In the genomic region with DNA sequence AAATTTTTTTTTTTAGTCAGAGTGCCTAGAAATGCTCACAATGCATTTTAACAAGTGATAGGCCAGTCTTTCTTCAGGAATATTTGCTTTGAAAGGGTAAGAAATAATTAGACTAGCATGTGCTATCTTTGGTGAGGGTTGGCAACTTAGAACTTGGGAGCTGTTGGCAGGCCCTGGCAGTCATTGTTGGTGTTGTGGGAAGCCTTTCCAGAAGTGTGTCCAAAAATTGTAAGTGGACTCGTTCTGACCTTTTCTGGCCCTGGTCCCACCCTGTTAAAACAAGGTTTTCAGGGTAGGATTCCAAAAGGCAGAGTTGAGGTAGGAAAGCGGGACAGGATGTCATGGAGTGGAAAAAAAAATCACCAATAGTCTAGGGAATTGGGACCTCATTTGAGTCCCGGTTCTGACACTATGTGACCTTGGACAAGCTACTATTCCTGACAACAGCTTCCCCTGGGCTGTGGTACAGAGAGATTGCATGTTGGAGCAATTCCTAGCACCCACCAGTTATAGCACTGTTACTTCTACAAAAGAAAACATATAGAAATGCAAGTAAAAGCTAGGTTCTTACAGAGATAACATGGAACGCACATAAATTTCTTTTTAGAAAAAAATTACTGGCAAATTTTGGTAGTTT, we compare ENCODE assay signal across 18 cellular contexts.
DNase-seq lines count a peak whose midpoint lies in the region; ATAC-seq, FAIRE-seq and TF ChIP-seq lines count a peak whose summit lies in the region.
"Had no signal": no experiment of that assay in that cellular context is flagged by ENCODE, and none has a peak within 500 bp of the region (broad histone marks: within the 10 kb centered on the region; RNA-seq: fewer than 3 reads in every experiment).

No MANE protein-coding gene starts in this region.

- no peaks in the 10 kb centered on the region for H3K9me2 ChIP-seq in PC-3 (replicated peaks; ENCODE audit: low read length)

- peak; percentile 32 for FAIRE-seq in bronchial epithelial cell (lab: Jason Lieb, UNC)
- FAIRE-seq: HepG2 had no signal

- H3K9ac ChIP-seq in parathyroid adenoma = no peak overlapping the region
- no peak overlapping the region for H3K9ac ChIP-seq in PC-3 (ENCODE audit: low read length)

- H3K36me3 ChIP-seq in bronchial epithelial cell (ENCODE audit: control insufficient read depth, insufficient read depth, low read length) (no peaks in the 10 kb centered on the region), parathyroid adenoma (ENCODE audit: control insufficient read depth, insufficient read depth, low read length) (no peaks in the 10 kb centered on the region), uterus (no peaks in the 10 kb centered on the region), PC-3 (ENCODE audit: low read depth, low read length) (no peaks in the 10 kb centered on the region)
- H3K36me3 ChIP-seq: SJSA1 had no signal

- no peaks in the 10 kb centered on the region for H3K4me1 ChIP-seq in parathyroid adenoma
- no peaks in the 10 kb centered on the region for H3K4me1 ChIP-seq in uterus
- H3K4me1 ChIP-seq in PC-3 (ENCODE audit: insufficient read depth, low read length) = no peaks in the 10 kb centered on the region
- H3K4me1 ChIP-seq: SJSA1 had no signal

- TF ChIP-seq CTCF in bronchial epithelial cell (IDR thresholded peaks at IDR 0.05; ENCODE audit: insufficient read depth, low read length, severe bottlenecking) (no peak), parathyroid adenoma (IDR thresholded peaks at IDR 0.05) (no peak), uterus (IDR thresholded peaks at IDR 0.05) (no peak), PC-3 (conservative IDR thresholded peaks at IDR 0.05; ENCODE audit: low read depth, low read length) (no peak)

- BruUV-seq in PC-3 (replicated peaks; lab: Mats Ljungman, UMichigan) = no TSS peak

- POLR2A ChIA-PET in PC-3 (lab: Charles Lee; ENCODE audit: unreplicated experiment) = no interaction called here

- ATAC-seq in left cardiac atrium (peak; percentile 85 to 92), PC-3 (no peak)
- ATAC-seq: HepG2 had no signal

- H3K27me3 ChIP-seq in bronchial epithelial cell (ENCODE audit: control insufficient read depth, insufficient read depth, low read length) (no peaks in the 10 kb centered on the region), parathyroid adenoma (ENCODE audit: control insufficient read depth, insufficient read depth, low read length) (no peaks in the 10 kb centered on the region), uterus (no peaks in the 10 kb centered on the region), PC-3 (ENCODE audit: low read length) (no peaks in the 10 kb centered on the region)
- H3K27me3 ChIP-seq: SJSA1 had no signal

- H3K79me2 ChIP-seq in parathyroid adenoma (no peaks in the 10 kb centered on the region), PC-3 (ENCODE audit: low read length) (no peaks in the 10 kb centered on the region)

- peak overlapping the region; percentile 24 for H3K27ac ChIP-seq in parathyroid adenoma
- no peak overlapping the region for H3K27ac ChIP-seq in uterus
- H3K27ac ChIP-seq in PC-3 (ENCODE audit: low read length) = no peak overlapping the region
- H3K27ac ChIP-seq: 22Rv1, SJSA1 had no signal

- H3K4me2 ChIP-seq in parathyroid adenoma (ENCODE audit: low read length) (no peak overlapping the region), PC-3 (ENCODE audit: low read length) (no peak overlapping the region)

- no peaks in the 10 kb centered on the region for H3F3A ChIP-seq in PC-3 (ENCODE audit: low read length, unreplicated experiment)

- DNase-seq in DMS 273 (lab: John Stamatoyannopoulos, UW; ENCODE audit: unreplicated experiment) = peak; percentile 5
- no peak for DNase-seq in DMS 273 treated with DMSO at 0.1 percent for 48 hours (lab: John Stamatoyannopoulos, UW)
- DNase-seq in bronchial epithelial cell (ENCODE audit: low read depth) = no peak
- DNase-seq in left cardiac atrium = peak; percentile 55
- DNase-seq in T1000 (lab: John Stamatoyannopoulos, UW) = no peak
- no peak for DNase-seq in uterus
- DNase-seq in PC-3 = no peak
- DNase-seq: AML-193, GDM1, GOT3, KBM-7, MV-4-11, NCI-H1694 treated with DMSO at 0.1 percent for 48 hours, NCI-H524 had no signal

- H3K4me3 ChIP-seq in bronchial epithelial cell (ENCODE audit: low read depth, low read length) (no peak overlapping the region), parathyroid adenoma (ENCODE audit: low read depth, low read length) (no peak overlapping the region), uterus (no peak overlapping the region), PC-3 (ENCODE audit: low read length) (no peak overlapping the region)
- H3K4me3 ChIP-seq: SJSA1 had no signal

- intact Hi-C loops in left cardiac atrium (cut with DNase I) (no loop called here), uterus (cut with DNase I; ENCODE audit: low total_unique reads) (no loop called here), PC-3 (cut with micrococcal nuclease) (no loop called here)

- no peak overlapping the region for H2AFZ ChIP-seq in parathyroid adenoma
- no peak overlapping the region for H2AFZ ChIP-seq in PC-3 (ENCODE audit: low read length)

- H3K9me3 ChIP-seq in parathyroid adenoma (ENCODE audit: control insufficient read depth, low read length) (no peaks in the 10 kb centered on the region), uterus (no peaks in the 10 kb centered on the region), PC-3 (ENCODE audit: low read length) (no peaks in the 10 kb centered on the region)
- H3K9me3 ChIP-seq: SJSA1 had no signal

- no peak for TF ChIP-seq POLR2A in uterus (IDR thresholded peaks at IDR 0.05)

- H4K20me1 ChIP-seq in PC-3 (ENCODE audit: low read length) = no peaks in the 10 kb centered on the region

- CTCF ChIA-PET in PC-3 (lab: Charles Lee) = no interaction called here

Comparison
In these comparisons a context has a peak if more than half of its experiments do, and no peak if none do; other contexts are left out.
1. DNase-seq: peak in DMS 273 (single experiment) and left cardiac atrium (single experiment); none in DMS 273 treated with DMSO at 0.1 percent for 48 hours (single experiment), bronchial epithelial cell (single experiment), T1000 (single experiment), uterus (0 of 2) and PC-3 (single experiment).